ENCODE assay signal across 8 cellular contexts in genomic region chr3:130480736-130481135, GRCh38. TPM values are rescaled to one million over a fixed set of nuclear protein-coding genes. Genes with fewer than 3 reads are reported as not detected.
DNase-seq lines count a peak whose midpoint lies in the region; ATAC-seq and TF ChIP-seq lines count a peak whose summit lies in the region.

No MANE protein-coding gene starts in this region.

- ATAC-seq in esophagus mucosa, result peak; percentile 65
- ATAC-seq in naive thymus-derived CD8-positive, alpha-beta T cell, result no peak
- no peak for ATAC-seq in activated CD4-positive, alpha-beta T cell treated with anti-CD3 and anti-CD28 coated beads for 36 hours

- H3K27me3 Mint-ChIP-seq in naive thymus-derived CD8-positive, alpha-beta T cell, result peaks cover 0 to 13% (median 2%) of the 10 kb centered on the region in 5 donors
- peaks cover 7% of the 10 kb centered on the region for H3K27me3 Mint-ChIP-seq in activated CD4-positive, alpha-beta T cell treated with anti-CD3 and anti-CD28 coated beads for 36 hours

- no peak overlapping the region for H3K4me2 ChIP-seq in osteoblast (ENCODE audit: insufficient read depth, low read length)

- H3K4me1 Mint-ChIP-seq in naive thymus-derived CD8-positive, alpha-beta T cell, result no peaks in the 10 kb centered on the region
- no peaks in the 10 kb centered on the region for H3K4me1 Mint-ChIP-seq in activated CD4-positive, alpha-beta T cell treated with anti-CD3 and anti-CD28 coated beads for 36 hours

- H3K9me3 ChIP-seq in osteoblast (ENCODE audit: low read depth, low read length), result no peaks in the 10 kb centered on the region

- CTCF ChIA-PET in GM10248 (lab: Yijun Ruan, JAX), result interaction anchor here (0.7 kb wide), 1 partner anchor 17 kb away, joined by 3 read pairs; no protein-coding TSS in a partner anchor
- CTCF ChIA-PET in activated CD4-positive, alpha-beta T cell treated with anti-CD3 and anti-CD28 coated beads for 36 hours (lab: Charles Lee), result no interaction called here

- H3K36me3 Mint-ChIP-seq in naive thymus-derived CD8-positive, alpha-beta T cell, result no peaks in the 10 kb centered on the region
- H3K36me3 Mint-ChIP-seq in activated CD4-positive, alpha-beta T cell treated with anti-CD3 and anti-CD28 coated beads for 36 hours (ENCODE audit: low read depth), result no peaks in the 10 kb centered on the region

- H3K27ac ChIP-seq in osteoblast (ENCODE audit: low read depth, low read length), result no peak overlapping the region

- DNase-seq in GM10248 (ENCODE audit: extremely low spot score) (no peak), NCI-H2196 treated with DMSO at 0.1 percent for 48 hours (lab: John Stamatoyannopoulos, UW; ENCODE audit: unreplicated experiment) (peak; percentile 11), osteoblast (ENCODE audit: insufficient read length, low spot score, missing footprints) (peak; percentile 78), Ammon's horn (ENCODE audit: low spot score) (no peak)
- no peak for DNase-seq in central memory CD4-positive, alpha-beta T cell
- DNase-seq in naive thymus-derived CD8-positive, alpha-beta T cell, result no peak
- no peak for DNase-seq in activated CD4-positive, alpha-beta T cell treated with anti-CD3 and anti-CD28 coated beads for 36 hours

- no peaks in the 10 kb centered on the region for H3K4me1 ChIP-seq in osteoblast (ENCODE audit: insufficient read depth, low read length)

- POLR2A ChIA-PET in GM10248 (lab: Yijun Ruan, JAX), result no interaction called here
- POLR2A ChIA-PET in naive thymus-derived CD8-positive, alpha-beta T cell (lab: Charles Lee), result no interaction called here
- POLR2A ChIA-PET in activated CD4-positive, alpha-beta T cell treated with anti-CD3 and anti-CD28 coated beads for 36 hours (lab: Charles Lee), result no interaction called here

- H3K27me3 ChIP-seq in osteoblast (ENCODE audit: insufficient read depth, low read length), result no peaks in the 10 kb centered on the region

- H2AFZ ChIP-seq in osteoblast (ENCODE audit: low read length), result no peak overlapping the region

- peak; percentile 13 for TF ChIP-seq CTCF in GM10248 (IDR thresholded peaks at IDR 0.05; ENCODE audit: control extremely low read depth, extremely low read depth, low read depth, missing control alignments)
- peak; percentile 26 for TF ChIP-seq CTCF in osteoblast (IDR thresholded peaks at IDR 0.05; ENCODE audit: extremely low read depth, low read depth, low read length)

- H4K20me1 ChIP-seq in osteoblast (ENCODE audit: insufficient read depth, low read length), result no peaks in the 10 kb centered on the region

- H3K36me3 ChIP-seq in osteoblast (ENCODE audit: insufficient read depth, low read length), result no peaks in the 10 kb centered on the region

- H3K4me3 Mint-ChIP-seq in naive thymus-derived CD8-positive, alpha-beta T cell, result no peak overlapping the region
- H3K4me3 Mint-ChIP-seq in activated CD4-positive, alpha-beta T cell treated with anti-CD3 and anti-CD28 coated beads for 36 hours, result no peak overlapping the region

- H3K27ac Mint-ChIP-seq in naive thymus-derived CD8-positive, alpha-beta T cell, result no peak overlapping the region
- no peak overlapping the region for H3K27ac Mint-ChIP-seq in activated CD4-positive, alpha-beta T cell treated with anti-CD3 and anti-CD28 coated beads for 36 hours

- intact Hi-C loops in activated CD4-positive, alpha-beta T cell treated with anti-CD3 and anti-CD28 coated beads for 36 hours (cut with DNase I, micrococcal nuclease), result no loop called here

- H3K79me2 ChIP-seq in osteoblast (ENCODE audit: insufficient read depth, low read length), result no peaks in the 10 kb centered on the region

- H3K4me3 ChIP-seq in osteoblast (ENCODE audit: insufficient read depth, low read length), result no peak overlapping the region

- peaks cover 0 to 26% (median 3%) of the 10 kb centered on the region in 9 donors for H3K9me3 Mint-ChIP-seq in naive thymus-derived CD8-positive, alpha-beta T cell
- H3K9me3 Mint-ChIP-seq in activated CD4-positive, alpha-beta T cell treated with anti-CD3 and anti-CD28 coated beads for 36 hours (ENCODE audit: low read depth), result peaks cover 3% of the 10 kb centered on the region

RNA-seq across cellular contexts. Expression of gene COL6A6, which starts 36.2 kb away (rescaled TPM):
- total RNA-seq in esophagus mucosa (0.08 TPM), osteoblast (under 0.01 TPM in 2 replicates)
- not detected for total RNA-seq in naive thymus-derived CD8-positive, alpha-beta T cell
- not detected for polyA plus RNA-seq in naive thymus-derived CD8-positive, alpha-beta T cell
- not detected for total RNA-seq in activated CD4-positive, alpha-beta T cell treated with anti-CD3 and anti-CD28 coated beads for 36 hours

Comparison
In these comparisons a context has a peak if more than half of its experiments do, and no peak if none do; other contexts are left out.
1. DNase-seq: peak in NCI-H2196 treated with DMSO at 0.1 percent for 48 hours (single experiment) and osteoblast (single experiment); none in GM10248 (single experiment), central memory CD4-positive, alpha-beta T cell (single experiment), naive thymus-derived CD8-positive, alpha-beta T cell (0 of 10), activated CD4-positive, alpha-beta T cell treated with anti-CD3 and anti-CD28 coated beads for 36 hours (single experiment) and Ammon's horn (single experiment).